Comparison of ENCODE assay signal across 2 cellular contexts in the genomic region with DNA sequence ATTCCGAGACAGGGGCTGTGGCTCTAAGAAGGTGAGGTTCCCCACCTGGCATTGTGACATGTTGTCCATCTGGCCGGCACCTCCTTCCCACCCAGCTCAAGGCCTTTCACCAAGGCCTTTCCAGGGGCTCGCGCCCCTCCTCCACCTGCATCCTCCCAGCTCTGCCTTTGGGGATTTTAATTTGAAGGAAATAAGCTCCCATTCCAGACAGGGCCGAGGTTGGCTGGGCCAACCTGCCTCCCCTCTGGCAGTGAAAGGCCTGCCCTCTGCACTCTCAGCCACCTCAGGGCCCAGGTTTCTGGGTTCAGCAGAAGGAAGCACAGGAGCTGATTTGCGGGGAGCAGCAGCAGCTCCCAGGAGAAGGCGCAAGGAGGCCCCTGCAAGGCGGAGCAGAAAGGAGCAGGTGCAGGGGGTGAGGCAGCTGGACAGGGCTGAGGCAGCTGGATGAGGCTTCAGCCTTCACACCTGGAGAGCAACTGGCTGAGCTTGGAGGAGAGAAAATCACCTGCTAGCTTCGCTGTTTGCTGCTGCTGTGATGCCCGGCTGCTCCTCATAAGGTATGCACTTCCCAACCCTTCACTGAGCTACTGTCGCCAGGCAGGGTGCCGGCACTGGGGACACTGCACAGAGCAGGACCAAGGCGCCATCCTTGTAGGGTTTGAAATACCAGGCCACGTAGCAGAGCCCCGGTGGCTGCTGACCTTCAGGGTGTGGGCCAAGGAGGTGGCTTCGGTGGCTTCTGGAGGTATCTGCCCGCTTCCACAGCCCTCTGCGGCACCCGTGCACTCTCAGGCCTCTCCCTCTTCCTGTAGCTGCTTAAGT.
TF ChIP-seq lines count a peak whose summit lies in the region.

No MANE protein-coding gene starts in this region.

TF ChIP-seq in HepG2, 621 proteins besides CTCF, POLR2A, EP300 and RAD21 (continued from another document):
- TF ChIP-seq, protein P1, sequence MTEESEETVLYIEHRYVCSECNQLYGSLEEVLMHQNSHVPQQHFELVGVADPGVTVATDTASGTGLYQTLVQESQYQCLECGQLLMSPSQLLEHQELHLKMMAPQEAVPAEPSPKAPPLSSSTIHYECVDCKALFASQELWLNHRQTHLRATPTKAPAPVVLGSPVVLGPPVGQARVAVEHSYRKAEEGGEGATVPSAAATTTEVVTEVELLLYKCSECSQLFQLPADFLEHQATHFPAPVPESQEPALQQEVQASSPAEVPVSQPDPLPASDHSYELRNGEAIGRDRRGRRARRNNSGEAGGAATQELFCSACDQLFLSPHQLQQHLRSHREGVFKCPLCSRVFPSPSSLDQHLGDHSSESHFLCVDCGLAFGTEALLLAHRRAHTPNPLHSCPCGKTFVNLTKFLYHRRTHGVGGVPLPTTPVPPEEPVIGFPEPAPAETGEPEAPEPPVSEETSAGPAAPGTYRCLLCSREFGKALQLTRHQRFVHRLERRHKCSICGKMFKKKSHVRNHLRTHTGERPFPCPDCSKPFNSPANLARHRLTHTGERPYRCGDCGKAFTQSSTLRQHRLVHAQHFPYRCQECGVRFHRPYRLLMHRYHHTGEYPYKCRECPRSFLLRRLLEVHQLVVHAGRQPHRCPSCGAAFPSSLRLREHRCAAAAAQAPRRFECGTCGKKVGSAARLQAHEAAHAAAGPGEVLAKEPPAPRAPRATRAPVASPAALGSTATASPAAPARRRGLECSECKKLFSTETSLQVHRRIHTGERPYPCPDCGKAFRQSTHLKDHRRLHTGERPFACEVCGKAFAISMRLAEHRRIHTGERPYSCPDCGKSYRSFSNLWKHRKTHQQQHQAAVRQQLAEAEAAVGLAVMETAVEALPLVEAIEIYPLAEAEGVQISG (CRISPR knock-in tag; IDR thresholded peaks at IDR 0.05) = no peak
- TF ChIP-seq ZNF839 (CRISPR knock-in tag; IDR thresholded peaks at IDR 0.05; ENCODE audit: borderline replicate concordance) = no peak
- TF ChIP-seq ZNF577 (CRISPR knock-in tag; IDR thresholded peaks at IDR 0.05; ENCODE audit: borderline replicate concordance, low read depth) = no peak
- TF ChIP-seq, protein P2, sequence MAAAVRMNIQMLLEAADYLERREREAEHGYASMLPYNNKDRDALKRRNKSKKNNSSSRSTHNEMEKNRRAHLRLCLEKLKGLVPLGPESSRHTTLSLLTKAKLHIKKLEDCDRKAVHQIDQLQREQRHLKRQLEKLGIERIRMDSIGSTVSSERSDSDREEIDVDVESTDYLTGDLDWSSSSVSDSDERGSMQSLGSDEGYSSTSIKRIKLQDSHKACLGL (CRISPR knock-in tag; IDR thresholded peaks at IDR 0.05) = no peak
- no peak for TF ChIP-seq MBNL3 (CRISPR knock-in tag; conservative IDR thresholded peaks at IDR 0.05)
TF ChIP-seq in HepG2: peak in this region for 0.

TF ChIP-seq in WTC11, 78 proteins besides CTCF, POLR2A, EP300 and RAD21 (continued from another document):
- TF ChIP-seq, protein P3, sequence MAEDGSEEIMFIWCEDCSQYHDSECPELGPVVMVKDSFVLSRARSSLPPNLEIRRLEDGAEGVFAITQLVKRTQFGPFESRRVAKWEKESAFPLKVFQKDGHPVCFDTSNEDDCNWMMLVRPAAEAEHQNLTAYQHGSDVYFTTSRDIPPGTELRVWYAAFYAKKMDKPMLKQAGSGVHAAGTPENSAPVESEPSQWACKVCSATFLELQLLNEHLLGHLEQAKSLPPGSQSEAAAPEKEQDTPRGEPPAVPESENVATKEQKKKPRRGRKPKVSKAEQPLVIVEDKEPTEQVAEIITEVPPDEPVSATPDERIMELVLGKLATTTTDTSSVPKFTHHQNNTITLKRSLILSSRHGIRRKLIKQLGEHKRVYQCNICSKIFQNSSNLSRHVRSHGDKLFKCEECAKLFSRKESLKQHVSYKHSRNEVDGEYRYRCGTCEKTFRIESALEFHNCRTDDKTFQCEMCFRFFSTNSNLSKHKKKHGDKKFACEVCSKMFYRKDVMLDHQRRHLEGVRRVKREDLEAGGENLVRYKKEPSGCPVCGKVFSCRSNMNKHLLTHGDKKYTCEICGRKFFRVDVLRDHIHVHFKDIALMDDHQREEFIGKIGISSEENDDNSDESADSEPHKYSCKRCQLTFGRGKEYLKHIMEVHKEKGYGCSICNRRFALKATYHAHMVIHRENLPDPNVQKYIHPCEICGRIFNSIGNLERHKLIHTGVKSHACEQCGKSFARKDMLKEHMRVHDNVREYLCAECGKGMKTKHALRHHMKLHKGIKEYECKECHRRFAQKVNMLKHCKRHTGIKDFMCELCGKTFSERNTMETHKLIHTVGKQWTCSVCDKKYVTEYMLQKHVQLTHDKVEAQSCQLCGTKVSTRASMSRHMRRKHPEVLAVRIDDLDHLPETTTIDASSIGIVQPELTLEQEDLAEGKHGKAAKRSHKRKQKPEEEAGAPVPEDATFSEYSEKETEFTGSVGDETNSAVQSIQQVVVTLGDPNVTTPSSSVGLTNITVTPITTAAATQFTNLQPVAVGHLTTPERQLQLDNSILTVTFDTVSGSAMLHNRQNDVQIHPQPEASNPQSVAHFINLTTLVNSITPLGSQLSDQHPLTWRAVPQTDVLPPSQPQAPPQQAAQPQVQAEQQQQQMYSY (CRISPR knock-in tag; IDR thresholded peaks at IDR 0.05) = no peak
- TF ChIP-seq ZNF671 (CRISPR knock-in tag; IDR thresholded peaks at IDR 0.05) (no peak), NR1H2 (CRISPR knock-in tag; IDR thresholded peaks at IDR 0.05) (no peak), TP53 (CRISPR knock-in tag; IDR thresholded peaks at IDR 0.05) (no peak), ZNF416 (CRISPR knock-in tag; IDR thresholded peaks at IDR 0.05) (no peak)
- TF ChIP-seq, protein P4, sequence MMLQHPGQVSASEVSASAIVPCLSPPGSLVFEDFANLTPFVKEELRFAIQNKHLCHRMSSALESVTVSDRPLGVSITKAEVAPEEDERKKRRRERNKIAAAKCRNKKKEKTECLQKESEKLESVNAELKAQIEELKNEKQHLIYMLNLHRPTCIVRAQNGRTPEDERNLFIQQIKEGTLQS (CRISPR knock-in tag; conservative IDR thresholded peaks at IDR 0.05) = no peak
- TF ChIP-seq, protein P5, sequence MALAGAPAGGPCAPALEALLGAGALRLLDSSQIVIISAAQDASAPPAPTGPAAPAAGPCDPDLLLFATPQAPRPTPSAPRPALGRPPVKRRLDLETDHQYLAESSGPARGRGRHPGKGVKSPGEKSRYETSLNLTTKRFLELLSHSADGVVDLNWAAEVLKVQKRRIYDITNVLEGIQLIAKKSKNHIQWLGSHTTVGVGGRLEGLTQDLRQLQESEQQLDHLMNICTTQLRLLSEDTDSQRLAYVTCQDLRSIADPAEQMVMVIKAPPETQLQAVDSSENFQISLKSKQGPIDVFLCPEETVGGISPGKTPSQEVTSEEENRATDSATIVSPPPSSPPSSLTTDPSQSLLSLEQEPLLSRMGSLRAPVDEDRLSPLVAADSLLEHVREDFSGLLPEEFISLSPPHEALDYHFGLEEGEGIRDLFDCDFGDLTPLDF (CRISPR knock-in tag; IDR thresholded peaks at IDR 0.05) = no peak
- TF ChIP-seq, protein P6, sequence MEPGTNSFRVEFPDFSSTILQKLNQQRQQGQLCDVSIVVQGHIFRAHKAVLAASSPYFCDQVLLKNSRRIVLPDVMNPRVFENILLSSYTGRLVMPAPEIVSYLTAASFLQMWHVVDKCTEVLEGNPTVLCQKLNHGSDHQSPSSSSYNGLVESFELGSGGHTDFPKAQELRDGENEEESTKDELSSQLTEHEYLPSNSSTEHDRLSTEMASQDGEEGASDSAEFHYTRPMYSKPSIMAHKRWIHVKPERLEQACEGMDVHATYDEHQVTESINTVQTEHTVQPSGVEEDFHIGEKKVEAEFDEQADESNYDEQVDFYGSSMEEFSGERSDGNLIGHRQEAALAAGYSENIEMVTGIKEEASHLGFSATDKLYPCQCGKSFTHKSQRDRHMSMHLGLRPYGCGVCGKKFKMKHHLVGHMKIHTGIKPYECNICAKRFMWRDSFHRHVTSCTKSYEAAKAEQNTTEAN (CRISPR knock-in tag; IDR thresholded peaks at IDR 0.05) = no peak
- TF ChIP-seq, protein P7, sequence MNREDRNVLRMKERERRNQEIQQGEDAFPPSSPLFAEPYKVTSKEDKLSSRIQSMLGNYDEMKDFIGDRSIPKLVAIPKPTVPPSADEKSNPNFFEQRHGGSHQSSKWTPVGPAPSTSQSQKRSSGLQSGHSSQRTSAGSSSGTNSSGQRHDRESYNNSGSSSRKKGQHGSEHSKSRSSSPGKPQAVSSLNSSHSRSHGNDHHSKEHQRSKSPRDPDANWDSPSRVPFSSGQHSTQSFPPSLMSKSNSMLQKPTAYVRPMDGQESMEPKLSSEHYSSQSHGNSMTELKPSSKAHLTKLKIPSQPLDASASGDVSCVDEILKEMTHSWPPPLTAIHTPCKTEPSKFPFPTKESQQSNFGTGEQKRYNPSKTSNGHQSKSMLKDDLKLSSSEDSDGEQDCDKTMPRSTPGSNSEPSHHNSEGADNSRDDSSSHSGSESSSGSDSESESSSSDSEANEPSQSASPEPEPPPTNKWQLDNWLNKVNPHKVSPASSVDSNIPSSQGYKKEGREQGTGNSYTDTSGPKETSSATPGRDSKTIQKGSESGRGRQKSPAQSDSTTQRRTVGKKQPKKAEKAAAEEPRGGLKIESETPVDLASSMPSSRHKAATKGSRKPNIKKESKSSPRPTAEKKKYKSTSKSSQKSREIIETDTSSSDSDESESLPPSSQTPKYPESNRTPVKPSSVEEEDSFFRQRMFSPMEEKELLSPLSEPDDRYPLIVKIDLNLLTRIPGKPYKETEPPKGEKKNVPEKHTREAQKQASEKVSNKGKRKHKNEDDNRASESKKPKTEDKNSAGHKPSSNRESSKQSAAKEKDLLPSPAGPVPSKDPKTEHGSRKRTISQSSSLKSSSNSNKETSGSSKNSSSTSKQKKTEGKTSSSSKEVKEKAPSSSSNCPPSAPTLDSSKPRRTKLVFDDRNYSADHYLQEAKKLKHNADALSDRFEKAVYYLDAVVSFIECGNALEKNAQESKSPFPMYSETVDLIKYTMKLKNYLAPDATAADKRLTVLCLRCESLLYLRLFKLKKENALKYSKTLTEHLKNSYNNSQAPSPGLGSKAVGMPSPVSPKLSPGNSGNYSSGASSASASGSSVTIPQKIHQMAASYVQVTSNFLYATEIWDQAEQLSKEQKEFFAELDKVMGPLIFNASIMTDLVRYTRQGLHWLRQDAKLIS (CRISPR knock-in tag; IDR thresholded peaks at IDR 0.05; ENCODE audit: borderline replicate concordance) = no peak
TF ChIP-seq in WTC11: peak in this region for 0.
